In genomic region chr5:115788440-115788839, GRCh38 we compare ENCODE assay signal across 8 cellular contexts. TPM values are rescaled to one million over a fixed set of nuclear protein-coding genes. Genes with fewer than 3 reads are reported as not detected.
"Had no signal": no experiment of that assay in that cellular context is flagged by ENCODE, and none has a peak within 500 bp of the region (broad histone marks: within the 10 kb centered on the region; RNA-seq: fewer than 3 reads in every experiment).

No MANE protein-coding gene starts in this region.

- FAIRE-seq: H54 had no signal

- DNase-seq: GM23248, GOT3, H9, HCEC 1CT, KG1 had no signal

- H3K27ac ChIP-seq: GM23248, HL-60 had no signal

- H2AFZ ChIP-seq: GM23248 had no signal

- H3K9ac ChIP-seq: GM23248 had no signal

- H3K4me3 ChIP-seq: GM23248 had no signal

RNA-seq across cellular contexts. Expression of gene CDO1, which starts 28.0 kb away (rescaled TPM):
- polyA plus RNA-seq: IgD-negative memory B cell had no signal
